Comparison of ENCODE assay signal across 15 cellular contexts in the genomic region with DNA sequence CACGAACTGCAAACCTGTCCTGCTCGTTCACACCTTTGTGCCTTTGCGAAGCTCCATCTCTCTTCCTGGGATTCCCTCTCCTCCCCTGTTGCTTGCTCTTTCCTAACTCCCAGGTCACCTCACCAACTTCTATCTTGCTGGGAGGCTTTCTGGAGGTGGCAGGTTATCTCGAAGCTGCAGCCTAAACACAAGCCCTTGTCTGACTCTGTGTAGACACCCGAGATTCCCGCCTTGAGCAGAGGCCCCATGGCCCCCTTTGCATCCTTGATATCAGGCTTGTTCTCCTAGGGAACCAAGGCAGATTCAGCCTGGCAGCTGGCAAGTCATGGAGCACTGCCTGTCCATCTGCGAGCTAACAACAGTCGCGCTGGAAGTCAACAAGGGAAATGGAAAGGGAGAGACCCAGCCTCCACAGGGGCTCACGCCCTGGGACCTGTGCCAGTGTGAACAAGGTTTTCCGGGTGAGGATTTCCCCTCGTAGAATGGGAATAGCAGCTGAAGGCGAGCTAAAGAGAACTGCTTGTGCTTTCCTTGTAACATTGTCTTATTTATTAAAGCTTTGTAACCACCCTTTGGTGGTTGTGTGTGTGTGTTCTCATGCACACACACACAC.
A peak's percentile ranks its signal among the peaks of the same experiment; 100 is the strongest.
DNase-seq lines count a peak whose midpoint lies in the region; ATAC-seq and TF ChIP-seq lines count a peak whose summit lies in the region.
"Had no signal": no experiment of that assay in that cellular context is flagged by ENCODE, and none has a peak within 500 bp of the region (broad histone marks: within the 10 kb centered on the region; RNA-seq: fewer than 3 reads in every experiment).

No MANE protein-coding gene starts in this region.

- TF ChIP-seq CTCF in heart left ventricle (IDR thresholded peaks at IDR 0.05) (no peak), parathyroid adenoma (IDR thresholded peaks at IDR 0.05) (no peak), natural killer cell (IDR thresholded peaks at IDR 0.05) (no peak)

- no peak overlapping the region for H3K4me3 ChIP-seq in heart left ventricle
- H3K4me3 ChIP-seq in parathyroid adenoma (ENCODE audit: low read depth, low read length) = no peak overlapping the region
- no peak overlapping the region for H3K4me3 ChIP-seq in CD8-positive, alpha-beta memory T cell (ENCODE audit: low read length)
- H3K4me3 ChIP-seq: suprapubic skin had no signal

- H3K36me3 ChIP-seq in heart left ventricle (no peaks in the 10 kb centered on the region), parathyroid adenoma (ENCODE audit: control insufficient read depth, insufficient read depth, low read length) (no peaks in the 10 kb centered on the region)
- H3K36me3 ChIP-seq in CD8-positive, alpha-beta memory T cell (ENCODE audit: insufficient read depth, low read length) = no peaks in the 10 kb centered on the region
- H3K36me3 ChIP-seq: suprapubic skin had no signal

- no peak overlapping the region for H3K9ac ChIP-seq in parathyroid adenoma

- H3K27me3 ChIP-seq in heart left ventricle = no peaks in the 10 kb centered on the region
- H3K27me3 ChIP-seq in parathyroid adenoma (ENCODE audit: control insufficient read depth, insufficient read depth, low read length) = no peaks in the 10 kb centered on the region
- H3K27me3 ChIP-seq in CD8-positive, alpha-beta memory T cell (ENCODE audit: insufficient read depth, low read length, poor library complexity, severe bottlenecking) = no peaks in the 10 kb centered on the region
- H3K27me3 ChIP-seq: suprapubic skin had no signal

- peaks cover 0 to 5% of the 10 kb centered on the region in 2 donors for H3K27me3 Mint-ChIP-seq in CD8-positive, alpha-beta memory T cell
- peaks cover 0 to 8% of the 10 kb centered on the region in 2 donors for H3K27me3 Mint-ChIP-seq in natural killer cell (ENCODE audit: low read depth in 2 of 2)
- H3K27me3 Mint-ChIP-seq: activated B cell treated with CpG ODN at 0.5 μM for 24 hours, naive B cell had no signal

- no peaks in the 10 kb centered on the region for H3K79me2 ChIP-seq in parathyroid adenoma

- WGBS in heart left ventricle, 4 donors = 50 to 63% (median 58%) methylated on average over 13 of the region's 13 CpGs

- peak overlapping the region in 11 of 12 donors; percentile 29 to 82 (median 62) for H3K27ac ChIP-seq in heart left ventricle
- peak overlapping the region; percentile 98 for H3K27ac ChIP-seq in parathyroid adenoma
- no peak overlapping the region for H3K27ac ChIP-seq in CD8-positive, alpha-beta memory T cell (ENCODE audit: low read depth, low read length)
- H3K27ac ChIP-seq: suprapubic skin had no signal

- no peaks in the 10 kb centered on the region for H3K9me3 ChIP-seq in heart left ventricle
- H3K9me3 ChIP-seq in parathyroid adenoma (ENCODE audit: control insufficient read depth, low read length) = no peaks in the 10 kb centered on the region
- no peaks in the 10 kb centered on the region for H3K9me3 ChIP-seq in CD8-positive, alpha-beta memory T cell (ENCODE audit: low read length)
- H3K9me3 ChIP-seq: suprapubic skin had no signal

- POLR2A ChIA-PET in CD8-positive, alpha-beta memory T cell (lab: Charles Lee) = no interaction called here

- CTCF ChIA-PET in CD8-positive, alpha-beta memory T cell (lab: Charles Lee) = interaction anchor here (1.0 kb wide), 1 partner anchor 10 kb away, joined by 4 read pairs; no protein-coding TSS in a partner anchor

- no peak overlapping the region for H3K27ac Mint-ChIP-seq in CD8-positive, alpha-beta memory T cell
- H3K27ac Mint-ChIP-seq in natural killer cell = no peak overlapping the region
- H3K27ac Mint-ChIP-seq: activated B cell treated with CpG ODN at 0.5 μM for 24 hours had no signal

- no peaks in the 10 kb centered on the region for H3K36me3 Mint-ChIP-seq in CD8-positive, alpha-beta memory T cell
- no peaks in the 10 kb centered on the region for H3K36me3 Mint-ChIP-seq in natural killer cell

- H3K4me3 Mint-ChIP-seq in CD8-positive, alpha-beta memory T cell = no peak overlapping the region
- H3K4me3 Mint-ChIP-seq in natural killer cell = no peak overlapping the region
- H3K4me3 Mint-ChIP-seq: activated B cell treated with CpG ODN at 0.5 μM for 24 hours, immature natural killer cell had no signal

- no peaks in the 10 kb centered on the region for H3K9me3 Mint-ChIP-seq in CD8-positive, alpha-beta memory T cell
- no peaks in the 10 kb centered on the region for H3K9me3 Mint-ChIP-seq in natural killer cell
- H3K9me3 Mint-ChIP-seq: activated B cell treated with CpG ODN at 0.5 μM for 24 hours, immature natural killer cell, naive B cell had no signal

- no peak overlapping the region for H3K4me2 ChIP-seq in parathyroid adenoma (ENCODE audit: low read length)

- intact Hi-C loops in heart left ventricle (cut with DNase I) = loop anchor here in 2 of 10 donors (2.0 to 10.0 kb wide), 3 partner anchors 79 to 401 kb away; a partner anchor contains a TSS
- intact Hi-C loops in natural killer cell (cut with micrococcal nuclease) = no loop called here

- H3K4me1 ChIP-seq in heart left ventricle = peaks cover 13 to 65% (median 51%) of the 10 kb centered on the region in 12 donors
- H3K4me1 ChIP-seq in parathyroid adenoma = peaks cover 47% of the 10 kb centered on the region
- peaks cover 15% of the 10 kb centered on the region for H3K4me1 ChIP-seq in CD8-positive, alpha-beta memory T cell (ENCODE audit: insufficient read depth, low read length)

- H3K4me1 Mint-ChIP-seq in CD8-positive, alpha-beta memory T cell = peaks cover 17 to 29% (median 19%) of the 10 kb centered on the region in 3 donors
- H3K4me1 Mint-ChIP-seq in natural killer cell = peaks cover 33 to 40% of the 10 kb centered on the region in 2 donors

- no peak for TF ChIP-seq POLR2A in heart left ventricle (IDR thresholded peaks at IDR 0.05)

- ATAC-seq in heart left ventricle = peak; percentile 40 to 84 (median 58)
- ATAC-seq in natural killer cell = no peak

- DNase-seq in NCI-H1092 treated with DMSO at 0.1 percent for 48 hours (lab: John Stamatoyannopoulos, UW) (peak; percentile 61), NCI-H748 (lab: John Stamatoyannopoulos, UW; ENCODE audit: unreplicated experiment) (peak; percentile 77), heart left ventricle (peak in 4 of 5 donors; percentile 71 to 76 (median 74)), NCI-H2196 treated with DMSO at 0.1 percent for 48 hours (lab: John Stamatoyannopoulos, UW; ENCODE audit: unreplicated experiment) (no peak), natural killer cell (no peak)
- DNase-seq in CD8-positive, alpha-beta memory T cell = no peak
- no peak for DNase-seq in activated naive CD4-positive, alpha-beta T cell (lab: John Stamatoyannopoulos, UW)
- DNase-seq: activated B cell treated with CpG ODN at 0.5 μM for 24 hours, activated T-cell treated with anti-CD3 and anti-CD28 coated beads for 4 hours, H7, immature natural killer cell, MM.1S, naive B cell had no signal

- no peak overlapping the region for H2AFZ ChIP-seq in parathyroid adenoma

Comparison
In these comparisons a context has a peak if more than half of its experiments do, and no peak if none do; other contexts are left out.
1. DNase-seq: peak in NCI-H1092 treated with DMSO at 0.1 percent for 48 hours (single experiment), NCI-H748 (single experiment) and heart left ventricle (4 of 5); none in CD8-positive, alpha-beta memory T cell (0 of 5), activated naive CD4-positive, alpha-beta T cell (0 of 4), NCI-H2196 treated with DMSO at 0.1 percent for 48 hours (single experiment) and natural killer cell (single experiment).
2. ATAC-seq: peak in heart left ventricle (4 of 4); none in natural killer cell (0 of 3).